Comparison of ENCODE assay signal across 1 cellular context in genomic region chr21:14070049-14070893, GRCh38.
TF ChIP-seq lines count a peak whose summit lies in the region.

No MANE protein-coding gene starts in this region.

TF ChIP-seq in SK-N-SH treated with all-trans-retinoic acid at 6 μM for 48 hours, 23 proteins besides CTCF, POLR2A, EP300 and RAD21 (continued from another document):
- TF ChIP-seq PATZ1 (CRISPR knock-in tag; IDR thresholded peaks at IDR 0.05; ENCODE audit: borderline replicate concordance), result no peak
- no peak for TF ChIP-seq ZNF70 (CRISPR knock-in tag; IDR thresholded peaks at IDR 0.05)
- TF ChIP-seq CSDC2 (CRISPR knock-in tag; IDR thresholded peaks at IDR 0.05), result no peak
TF ChIP-seq in SK-N-SH treated with all-trans-retinoic acid at 6 μM for 48 hours: peak in this region for 0.
